Comparison of ENCODE assay signal across 1 cellular context in the genomic region with DNA sequence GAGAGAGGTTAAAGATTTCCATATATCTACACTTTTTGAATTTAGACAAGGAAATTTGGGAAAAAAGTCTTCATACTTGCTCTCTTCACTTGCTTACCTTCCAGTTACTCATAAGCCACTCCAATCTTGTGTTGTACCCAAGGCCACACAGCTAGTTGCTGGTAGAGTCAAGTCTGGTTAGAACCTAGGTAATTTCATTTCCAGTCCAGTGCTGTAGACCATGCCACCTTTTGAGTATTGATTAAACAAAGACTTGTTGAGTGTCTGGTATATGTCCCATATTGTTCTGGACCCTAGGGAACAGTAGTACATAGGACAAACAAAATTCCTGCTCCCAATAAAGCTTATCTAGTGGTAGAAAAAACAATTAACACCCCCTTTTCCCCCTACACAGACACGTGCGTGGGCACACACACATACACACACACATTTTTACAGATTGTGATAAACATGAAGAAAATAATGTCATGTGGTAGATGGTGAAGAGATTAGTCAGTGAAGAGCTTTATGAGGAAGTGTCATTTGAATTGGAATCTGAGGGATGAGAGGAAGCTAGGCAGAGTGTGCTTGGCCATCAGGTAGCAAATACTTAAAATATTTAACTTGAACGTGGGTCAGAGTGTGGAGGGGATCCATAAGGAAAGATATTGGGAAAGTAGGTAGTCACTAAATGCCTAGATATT.
A peak's percentile ranks its signal among the peaks of the same experiment; 100 is the strongest.
TF ChIP-seq lines count a peak whose summit lies in the region.

No MANE protein-coding gene starts in this region.

TF ChIP-seq in GM12878, 131 proteins besides CTCF, POLR2A, EP300 and RAD21:
- TF ChIP-seq, protein P1, sequence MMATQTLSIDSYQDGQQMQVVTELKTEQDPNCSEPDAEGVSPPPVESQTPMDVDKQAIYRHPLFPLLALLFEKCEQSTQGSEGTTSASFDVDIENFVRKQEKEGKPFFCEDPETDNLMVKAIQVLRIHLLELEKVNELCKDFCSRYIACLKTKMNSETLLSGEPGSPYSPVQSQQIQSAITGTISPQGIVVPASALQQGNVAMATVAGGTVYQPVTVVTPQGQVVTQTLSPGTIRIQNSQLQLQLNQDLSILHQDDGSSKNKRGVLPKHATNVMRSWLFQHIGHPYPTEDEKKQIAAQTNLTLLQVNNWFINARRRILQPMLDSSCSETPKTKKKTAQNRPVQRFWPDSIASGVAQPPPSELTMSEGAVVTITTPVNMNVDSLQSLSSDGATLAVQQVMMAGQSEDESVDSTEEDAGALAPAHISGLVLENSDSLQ (IDR thresholded peaks at IDR 0.05), result no peak
- TF ChIP-seq YY1 (IDR thresholded peaks at IDR 0.05; ENCODE audit: low read depth, low read length) (no peak), DPF2 (IDR thresholded peaks at IDR 0.05) (peak; percentile 9; the same call in 1 of the 2 replicates), IKZF1 (conservative IDR thresholded peaks at IDR 0.05) (peak; percentile 20), SPI1 (IDR thresholded peaks at IDR 0.05; ENCODE audit: borderline replicate concordance, insufficient read depth, low read depth, low read length) (peak; percentile 38; the same call in 1 of the 2 replicates), BHLHE40 (IDR thresholded peaks at IDR 0.05; ENCODE audit: borderline replicate concordance in 1 of 2, low read depth in 2 of 2, low read length in 1 of 2) (peak in 1 of 2 experiments; percentile 66; a peak in 2 of 4 replicates), IKZF2 (IDR thresholded peaks at IDR 0.05) (0 out of 4 replicates have a peak, but pooled peaks of 1 of the 2 experiments have one; percentile 20), MTA2 (IDR thresholded peaks at IDR 0.05; ENCODE audit: low read depth) (no peak)
